7 cellular contexts compared by ENCODE assay signal in the genomic region with DNA sequence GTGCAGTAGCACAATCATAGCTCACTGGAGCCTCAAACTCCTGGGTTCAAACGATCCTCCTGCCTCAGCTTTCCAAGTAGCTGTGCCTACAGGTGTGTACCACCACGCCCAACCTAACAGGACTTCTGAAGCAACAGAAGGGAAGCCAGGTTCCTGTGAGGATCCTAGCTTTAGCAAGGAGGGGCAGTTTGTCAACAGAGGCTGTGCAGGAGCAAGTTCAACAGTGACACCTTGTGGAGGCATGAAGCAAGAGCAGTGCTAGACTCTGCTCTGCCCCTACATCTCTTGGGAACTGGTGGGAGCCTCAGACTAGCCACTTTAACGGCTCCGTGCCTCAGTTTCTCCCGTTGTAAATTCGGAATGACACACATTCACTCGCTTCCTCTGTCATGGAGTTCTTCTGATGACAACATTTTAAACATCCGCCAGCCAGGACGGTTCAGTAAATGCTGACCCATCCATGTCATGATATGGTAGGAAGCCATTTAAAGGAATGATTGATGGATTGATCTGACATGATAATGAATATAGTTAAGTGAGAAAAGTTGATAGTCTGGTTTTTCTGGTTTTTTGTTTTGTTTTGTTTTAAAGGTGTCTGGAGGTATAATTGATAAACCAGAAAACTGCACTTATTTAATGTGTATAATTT.
DNase-seq lines count a peak whose midpoint lies in the region; ATAC-seq and TF ChIP-seq lines count a peak whose summit lies in the region.

No MANE protein-coding gene starts in this region.

- H3K27me3 Mint-ChIP-seq in HFFc6 (ENCODE audit: insufficient read depth), result peaks cover 5% of the 10 kb centered on the region
- peaks cover 8% of the 10 kb centered on the region for H3K27me3 Mint-ChIP-seq in glutamatergic neuron (ENCODE audit: unreplicated experiment)

- peaks cover 9% of the 10 kb centered on the region for H3K4me1 Mint-ChIP-seq in HFFc6 (ENCODE audit: low read depth)
- H3K4me1 Mint-ChIP-seq in glutamatergic neuron (ENCODE audit: low read depth, unreplicated experiment), result no peaks in the 10 kb centered on the region

- H3K4me3 Mint-ChIP-seq in HFFc6 (no peak overlapping the region), glutamatergic neuron (ENCODE audit: unreplicated experiment) (no peak overlapping the region)

- TF ChIP-seq CTCF in HFFc6 (IDR thresholded peaks at IDR 0.05), result peak; percentile 77
- peak; percentile 61 for TF ChIP-seq CTCF in glutamatergic neuron (IDR thresholded peaks at IDR 0.05; ENCODE audit: partially characterized antibody, unreplicated experiment)

- DNase-seq in DMS53 treated with DMSO at 0.1 percent for 48 hours (lab: John Stamatoyannopoulos, UW; ENCODE audit: unreplicated experiment) (peak; percentile 71), HFFc6 (no peak), SK-MEL-5 (ENCODE audit: low read depth, low spot score) (peak; percentile 65), glutamatergic neuron (peak; percentile 49), cortex of kidney (lab: John Stamatoyannopoulos, UW) (no peak)

- H3K27ac Mint-ChIP-seq in HFFc6 (no peak overlapping the region), glutamatergic neuron (ENCODE audit: unreplicated experiment) (no peak overlapping the region)

- in situ Hi-C loops in SK-MEL-5 (cut with HindIII; ENCODE audit: low pct_unique_long_range_greater_than_20kb, low sequenced_read_pairs), result no loop called here

- H3K36me3 Mint-ChIP-seq in HFFc6 (ENCODE audit: low read depth) (peaks cover 18% of the 10 kb centered on the region), glutamatergic neuron (ENCODE audit: unreplicated experiment) (peaks cover 4% of the 10 kb centered on the region)

- H3K9me3 Mint-ChIP-seq in HFFc6 (peaks cover 22% of the 10 kb centered on the region), glutamatergic neuron (ENCODE audit: unreplicated experiment) (peaks cover 13% of the 10 kb centered on the region)

- ATAC-seq in HG03095 (IDR thresholded peaks at IDR 0.05; ENCODE audit: unreplicated experiment) (no peak), HG03354 (IDR thresholded peaks at IDR 0.05; ENCODE audit: poor library complexity, severe bottlenecking, unreplicated experiment) (no peak)

Comparison
In these comparisons a context has a peak if more than half of its experiments do, and no peak if none do; other contexts are left out.
1. DNase-seq: peak in DMS53 treated with DMSO at 0.1 percent for 48 hours (single experiment), SK-MEL-5 (single experiment) and glutamatergic neuron (single experiment); none in HFFc6 (single experiment) and cortex of kidney (single experiment).